8 cellular contexts compared by ENCODE assay signal in genomic region chr14:103576371-103577024, GRCh38.
DNase-seq lines count a peak whose midpoint lies in the region; ATAC-seq and TF ChIP-seq lines count a peak whose summit lies in the region.

No MANE protein-coding gene starts in this region.

- CTCF ChIA-PET in GM10248 (lab: Yijun Ruan, JAX): interaction anchor here (1.1 to 1.3 kb wide), 2 partner anchors 10 to 345 kb away, joined by 3 to 4 read pairs; no protein-coding TSS in a partner anchor

- DNase-seq in COR-L47 (lab: John Stamatoyannopoulos, UW) (peak; percentile 32), NCI-H2171 treated with DMSO at 0.1 percent for 48 hours (lab: John Stamatoyannopoulos, UW) (peak; percentile 84), left kidney (ENCODE audit: low read depth, low spot score) (peak; percentile 97), stromal cell of bone marrow (ENCODE audit: low read depth) (peak; percentile 90), GM10248 (ENCODE audit: extremely low spot score) (no peak), germinal center (ENCODE audit: low spot score) (no peak)

- no peak for TF ChIP-seq CTCF in GM10248 (IDR thresholded peaks at IDR 0.05; ENCODE audit: control extremely low read depth, extremely low read depth, low read depth, missing control alignments)

- POLR2A ChIA-PET in GM10248 (lab: Yijun Ruan, JAX): no interaction called here

- no peak for ATAC-seq in HG03196 (IDR thresholded peaks at IDR 0.05; ENCODE audit: unreplicated experiment)

- H3K27ac ChIP-seq in cingulate gyrus (ENCODE audit: low read depth, low read length): peak overlapping the region; percentile 81

Comparison
In these comparisons a context has a peak if more than half of its experiments do, and no peak if none do; other contexts are left out.
1. DNase-seq: peak in COR-L47 (single experiment), NCI-H2171 treated with DMSO at 0.1 percent for 48 hours (single experiment), left kidney (single experiment) and stromal cell of bone marrow (single experiment); none in GM10248 (single experiment) and germinal center (single experiment).